ENCODE assay signal across 19 cellular contexts in genomic region chr3:110624571-110624970, GRCh38.
"Had no signal": no experiment of that assay in that cellular context is flagged by ENCODE, and none has a peak within 500 bp of the region (broad histone marks: within the 10 kb centered on the region; RNA-seq: fewer than 3 reads in every experiment).

No MANE protein-coding gene starts in this region.

- H3K36me3 ChIP-seq: adrenal gland, gastrocnemius medialis, heart right ventricle, right atrium auricular region, tibial nerve had no signal

- H3K4me3 Mint-ChIP-seq: activated CD4-positive, alpha-beta T cell treated with anti-CD3 and anti-CD28 coated beads for 36 hours; activated CD8-positive, alpha-beta T cell treated with anti-CD3 and anti-CD28 coated beads, Interleukin-2, amount 10 ng/mL, durations not matched to agents 7 days and 5 days; activated naive CD4-positive, alpha-beta T cell treated with anti-CD3 and anti-CD28 coated beads for 36 hours; activated T-helper 1 cell treated with anti-CD3 and anti-CD28 coated beads, Interleukin-12 subunit alpha, Interleukin-12 subunit beta, Interleukin-2, Interleukin-4 antibody, amounts not matched to agents 30 ng/mL and 10 ng/mL and 1 ng/mL, durations not matched to agents 14 hours and 24 hours and 36 hours; dendritic cell treated with granulocyte-macrophage colony-stimulating factor and Interleukin-4, amounts not matched to agents 40 ng/mL and 50 ng/mL, for 4 days; effector memory CD8-positive, alpha-beta T cell; stimulated activated effector memory CD8-positive, alpha-beta T cell treated with anti-CD3 and anti-CD28 coated beads, Interleukin-12 subunit alpha, Interleukin-12 subunit beta, amount 100 ng/mL, for 72 hours; T-cell had no signal

- H3K79me2 ChIP-seq: parathyroid adenoma had no signal

- H3K9me3 Mint-ChIP-seq: activated naive CD4-positive, alpha-beta T cell treated with anti-CD3 and anti-CD28 coated beads for 36 hours; dendritic cell treated with granulocyte-macrophage colony-stimulating factor and Interleukin-4, amounts not matched to agents 40 ng/mL and 50 ng/mL, for 4 days; effector memory CD8-positive, alpha-beta T cell; stimulated activated effector memory CD8-positive, alpha-beta T cell treated with anti-CD3 and anti-CD28 coated beads, Interleukin-12 subunit alpha, Interleukin-12 subunit beta, amount 100 ng/mL, for 72 hours; T-cell had no signal

- H3K4me3 ChIP-seq: adrenal gland, gastrocnemius medialis, heart right ventricle, right atrium auricular region, smooth muscle cell, tibial nerve had no signal

- H2AFZ ChIP-seq: parathyroid adenoma had no signal

- H3K27ac Mint-ChIP-seq: activated CD4-positive, alpha-beta T cell treated with anti-CD3 and anti-CD28 coated beads for 36 hours; activated CD8-positive, alpha-beta T cell treated with anti-CD3 and anti-CD28 coated beads, Interleukin-2, amount 10 ng/mL, durations not matched to agents 7 days and 5 days; activated naive CD4-positive, alpha-beta T cell treated with anti-CD3 and anti-CD28 coated beads for 36 hours; activated T-helper 1 cell treated with anti-CD3 and anti-CD28 coated beads, Interleukin-12 subunit alpha, Interleukin-12 subunit beta, Interleukin-2, Interleukin-4 antibody, amounts not matched to agents 30 ng/mL and 10 ng/mL and 1 ng/mL, durations not matched to agents 14 hours and 24 hours and 36 hours; dendritic cell treated with granulocyte-macrophage colony-stimulating factor and Interleukin-4, amounts not matched to agents 40 ng/mL and 50 ng/mL, for 4 days; effector memory CD8-positive, alpha-beta T cell; stimulated activated effector memory CD8-positive, alpha-beta T cell treated with anti-CD3 and anti-CD28 coated beads, Interleukin-12 subunit alpha, Interleukin-12 subunit beta, amount 100 ng/mL, for 72 hours had no signal

- H3K4me1 ChIP-seq: adrenal gland, gastrocnemius medialis, heart right ventricle, parathyroid adenoma, right atrium auricular region, tibial nerve had no signal

- DNase-seq: activated CD4-positive, alpha-beta T cell treated with anti-CD3 and anti-CD28 coated beads for 36 hours; activated CD8-positive, alpha-beta memory T cell treated with anti-CD3 and anti-CD28 coated beads, Interleukin-2, amount 50 U/mL, for 48 hours; activated CD8-positive, alpha-beta T cell treated with anti-CD3 and anti-CD28 coated beads, Interleukin-2, amount 10 ng/mL, durations not matched to agents 7 days and 5 days; activated naive CD4-positive, alpha-beta T cell treated with anti-CD3 and anti-CD28 coated beads for 36 hours; adrenal gland; effector memory CD8-positive, alpha-beta T cell; gastrocnemius medialis; heart right ventricle; kidney; T-cell; T1000 had no signal

- H3K4me2 ChIP-seq: smooth muscle cell had no signal

- H3K36me3 Mint-ChIP-seq: stimulated activated effector memory CD8-positive, alpha-beta T cell treated with anti-CD3 and anti-CD28 coated beads, Interleukin-12 subunit alpha, Interleukin-12 subunit beta, amount 100 ng/mL, for 72 hours; T-cell had no signal

- H3K27ac ChIP-seq: adrenal gland, gastrocnemius medialis, heart right ventricle, parathyroid adenoma, right atrium auricular region, tibial nerve, VCaP had no signal

- H3K9me3 ChIP-seq: adrenal gland, gastrocnemius medialis, right atrium auricular region, tibial nerve had no signal

- H3K9ac ChIP-seq: parathyroid adenoma had no signal

- H3K27me3 ChIP-seq: adrenal gland, gastrocnemius medialis, heart right ventricle, right atrium auricular region, tibial nerve had no signal

- H3K27me3 Mint-ChIP-seq: activated CD4-positive, alpha-beta T cell treated with anti-CD3 and anti-CD28 coated beads for 36 hours; dendritic cell treated with granulocyte-macrophage colony-stimulating factor and Interleukin-4, amounts not matched to agents 40 ng/mL and 50 ng/mL, for 4 days; effector memory CD8-positive, alpha-beta T cell; T-cell had no signal
